Comparison of ENCODE assay signal across 18 cellular contexts in genomic region chr4:6354119-6354518, GRCh38.
DNase-seq lines count a peak whose midpoint lies in the region; ATAC-seq and TF ChIP-seq lines count a peak whose summit lies in the region.
"Had no signal": no experiment of that assay in that cellular context is flagged by ENCODE, and none has a peak within 500 bp of the region (broad histone marks: within the 10 kb centered on the region; RNA-seq: fewer than 3 reads in every experiment).

No MANE protein-coding gene starts in this region.

- H2BK120ac ChIP-seq in mesenchymal stem cell (ENCODE audit: low read depth, low read length): no peak overlapping the region

- H3K27me3 ChIP-seq in NT2/D1 (ENCODE audit: insufficient read depth, insufficient read length) (no peaks in the 10 kb centered on the region), mesenchymal stem cell (ENCODE audit: control insufficient read depth in 1 of 2, insufficient read depth in 1 of 2, low read length in 2 of 2) (peaks cover 21 to 33% of the 10 kb centered on the region in 2 experiments)
- H3K27me3 ChIP-seq: SJSA1 had no signal

- peak overlapping the region; percentile 50 for H4K91ac ChIP-seq in mesenchymal stem cell (ENCODE audit: low read length)

- no peak overlapping the region for H3K18ac ChIP-seq in mesenchymal stem cell (ENCODE audit: low read depth in 1 of 2, low read length in 2 of 2)

- no peak overlapping the region for H3K4me3 Mint-ChIP-seq in HFFc6

- ATAC-seq in GM18517 (IDR thresholded peaks at IDR 0.05; ENCODE audit: unreplicated experiment): no peak
- ATAC-seq: PC-3 had no signal

- H2BK5ac ChIP-seq in mesenchymal stem cell (ENCODE audit: low read depth, low read length, poor library complexity, severe bottlenecking): no peak overlapping the region

- no peak overlapping the region for H2BK12ac ChIP-seq in mesenchymal stem cell (ENCODE audit: low read length in 2 of 2)

- no peak overlapping the region for H2AFZ ChIP-seq in mesenchymal stem cell (ENCODE audit: low read depth, low read length)

- no peak overlapping the region for H3K27ac ChIP-seq in mesenchymal stem cell (ENCODE audit: low read length, poor library complexity, severe bottlenecking)
- H3K27ac ChIP-seq: SJSA1 had no signal

- H3K4me1 ChIP-seq in NT2/D1 (ENCODE audit: insufficient read depth, insufficient read length) (peaks cover 6% of the 10 kb centered on the region), mesenchymal stem cell (ENCODE audit: control insufficient read depth, insufficient read depth, low read depth, low read length) (no peaks in the 10 kb centered on the region)
- H3K4me1 ChIP-seq: SJSA1 had no signal

- no peaks in the 10 kb centered on the region for H3K9me3 Mint-ChIP-seq in HFFc6

- H3K4ac ChIP-seq in mesenchymal stem cell (ENCODE audit: low read depth in 1 of 2, low read length in 2 of 2): no peak overlapping the region

- no peak overlapping the region for H3K14ac ChIP-seq in mesenchymal stem cell (ENCODE audit: low read length in 2 of 2)

- H3K36me3 ChIP-seq in NT2/D1 (ENCODE audit: insufficient read depth, insufficient read length, low read length) (no peaks in the 10 kb centered on the region), mesenchymal stem cell (ENCODE audit: control insufficient read depth in 1 of 2, insufficient read depth in 2 of 2, low read depth in 1 of 2, low read length in 2 of 2) (no peaks in the 10 kb centered on the region)
- H3K36me3 ChIP-seq: SJSA1 had no signal

- H3K9ac ChIP-seq in NT2/D1 (ENCODE audit: insufficient read length, low read depth): peak overlapping the region; percentile 1
- no peak overlapping the region for H3K9ac ChIP-seq in mesenchymal stem cell (ENCODE audit: low read length)

- no peak overlapping the region for H2BK15ac ChIP-seq in mesenchymal stem cell (ENCODE audit: low read depth, poor library complexity, severe bottlenecking)

- DNase-seq in NCI-H82 (lab: John Stamatoyannopoulos, UW) (peak; percentile 17), NCI-H82 treated with DMSO at 0.1 percent for 48 hours (lab: John Stamatoyannopoulos, UW; ENCODE audit: unreplicated experiment) (no peak), NT2/D1 (ENCODE audit: low read depth, low spot score) (no peak), mesenchymal stem cell (no peak), HFFc6 (no peak), HCEC 1CT (no peak)
- no peak for DNase-seq in activated naive CD4-positive, alpha-beta T cell (lab: John Stamatoyannopoulos, UW)
- DNase-seq: 8988T, C1 segment of cervical spinal cord, DMS153, MV-4-11, NCI-H1417 treated with DMSO at 0.1 percent for 48 hours, NCI-H2029 treated with DMSO at 0.1 percent for 48 hours, NCI-H2227 treated with DMSO at 0.1 percent for 48 hours, NCI-H69, PC-3 had no signal

- TF ChIP-seq CTCF in HFFc6 (IDR thresholded peaks at IDR 0.05): no peak

- no peak overlapping the region for H3K4me3 ChIP-seq in NT2/D1 (ENCODE audit: insufficient read length, low read depth)
- no peak overlapping the region for H3K4me3 ChIP-seq in mesenchymal stem cell (ENCODE audit: insufficient read depth in 1 of 2, low read depth in 1 of 2, low read length in 2 of 2)
- H3K4me3 ChIP-seq: SJSA1 had no signal

- no peak overlapping the region for H3K23ac ChIP-seq in mesenchymal stem cell (ENCODE audit: low read length in 2 of 2)

- no peaks in the 10 kb centered on the region for H3K79me1 ChIP-seq in mesenchymal stem cell (replicated peaks; ENCODE audit: low read length, poor library complexity, severe bottlenecking)

- H3K9me3 ChIP-seq in NT2/D1 (ENCODE audit: insufficient read depth, low read length) (no peaks in the 10 kb centered on the region), mesenchymal stem cell (ENCODE audit: control insufficient read depth, low read length) (no peaks in the 10 kb centered on the region)
- H3K9me3 ChIP-seq: SJSA1 had no signal

- 71% methylated on average over 15 of the region's 15 CpGs for WGBS in mesenchymal stem cell

- H2AK5ac ChIP-seq in mesenchymal stem cell (ENCODE audit: low read length, severe bottlenecking): no peak overlapping the region

- H3K36me3 Mint-ChIP-seq in HFFc6 (ENCODE audit: low read depth): no peaks in the 10 kb centered on the region

- peaks cover 41% of the 10 kb centered on the region for H3K27me3 Mint-ChIP-seq in HFFc6 (ENCODE audit: insufficient read depth)

- no peak overlapping the region for H3K4me2 ChIP-seq in mesenchymal stem cell (ENCODE audit: low read length, poor library complexity, severe bottlenecking)

- no peak overlapping the region for H3K27ac Mint-ChIP-seq in HFFc6

- H3K4me1 Mint-ChIP-seq in HFFc6 (ENCODE audit: low read depth): peaks cover 12% of the 10 kb centered on the region; the same call in 1 of the 2 replicates

- no peak overlapping the region for H4K8ac ChIP-seq in mesenchymal stem cell (ENCODE audit: low read length)
